Comparison of ENCODE assay signal across 23 cellular contexts in genomic region chr6:70176853-70177550, GRCh38.
"Had no signal": no experiment of that assay in that cellular context is flagged by ENCODE, and none has a peak within 500 bp of the region (broad histone marks: within the 10 kb centered on the region; RNA-seq: fewer than 3 reads in every experiment).

No MANE protein-coding gene starts in this region.

- H3K4me3 Mint-ChIP-seq: activated CD4-positive, alpha-beta memory T cell treated with anti-CD3 and anti-CD28 coated beads, Interleukin-2, amount 10 ng/mL, durations not matched to agents 7 days and 5 days; activated CD4-positive, alpha-beta T cell treated with anti-CD3 and anti-CD28 coated beads for 36 hours; activated naive CD4-positive, alpha-beta T cell treated with anti-CD3 and anti-CD28 coated beads, Interleukin-2, amount 10 ng/mL, durations not matched to agents 7 days and 5 days; activated naive CD8-positive, alpha-beta T cell treated with anti-CD3 and anti-CD28 coated beads for 36 hours; activated T-cell treated with anti-CD3 and anti-CD28 coated beads, Interleukin-2, amount 50 U/mL, for 72 hours had no signal

- H3K27ac Mint-ChIP-seq: activated CD4-positive, alpha-beta memory T cell treated with anti-CD3 and anti-CD28 coated beads, Interleukin-2, amount 10 ng/mL, durations not matched to agents 7 days and 5 days; activated CD4-positive, alpha-beta T cell treated with anti-CD3 and anti-CD28 coated beads for 36 hours; activated naive CD4-positive, alpha-beta T cell treated with anti-CD3 and anti-CD28 coated beads, Interleukin-2, amount 10 ng/mL, durations not matched to agents 7 days and 5 days; activated naive CD8-positive, alpha-beta T cell treated with anti-CD3 and anti-CD28 coated beads for 36 hours; activated T-cell treated with anti-CD3 and anti-CD28 coated beads, Interleukin-2, amount 50 U/mL, for 72 hours; activated T-helper 2 cell treated with anti-CD3 and anti-CD28 coated beads, Interferon-gamma antibody, Interleukin-2, Interleukin-4, amounts not matched to agents 10 μg/mL and 5 μg/mL and 100 μg/mL, durations not matched to agents 14 hours and 24 hours and 36 hours had no signal

- H3K4me3 ChIP-seq: cardiac muscle cell, PC-9 had no signal

- H3K27ac ChIP-seq: brain microvascular endothelial cell, cardiac muscle cell, KMS-11, PC-9, WERI-Rb-1 had no signal

- H3K36me3 Mint-ChIP-seq: activated naive CD4-positive, alpha-beta T cell treated with anti-CD3 and anti-CD28 coated beads, Interleukin-2, amount 10 ng/mL, durations not matched to agents 7 days and 5 days; activated naive CD8-positive, alpha-beta T cell treated with anti-CD3 and anti-CD28 coated beads for 36 hours had no signal

- DNase-seq: activated CD4-positive, alpha-beta memory T cell treated with anti-CD3 and anti-CD28 coated beads, Interleukin-2, amount 10 ng/mL, durations not matched to agents 7 days and 5 days; activated CD4-positive, alpha-beta T cell treated with anti-CD3 and anti-CD28 coated beads for 36 hours; activated CD4-positive, alpha-beta T cell treated with anti-CD3 and anti-CD28 coated beads, Interleukin-2, amount 50 U/mL, for 1 hour; activated gamma-delta T cell treated with Interleukin-2 at 50 U/mL for 16 hours; activated naive CD4-positive, alpha-beta T cell treated with anti-CD3 and anti-CD28 coated beads, Interleukin-2, amount 10 ng/mL, durations not matched to agents 7 days and 5 days; activated naive CD8-positive, alpha-beta T cell treated with anti-CD3 and anti-CD28 coated beads for 36 hours; activated T-cell treated with anti-CD3 and anti-CD28 coated beads for 4 hours; activated T-cell treated with anti-CD3 and anti-CD28 coated beads, Interleukin-2, amount 50 U/mL, for 72 hours; brain microvascular endothelial cell; NCI-H1092; NCI-H146; NCI-H2029; NCI-H2171; NCI-H2227 treated with DMSO at 0.1 percent for 48 hours; NCI-H446 treated with DMSO at 0.1 percent for 48 hours; NCI-H524 treated with DMSO at 0.1 percent for 48 hours; PC-9; SK-N-SH; T-helper 1 cell; WERI-Rb-1 had no signal

- H3K9me3 ChIP-seq: SK-N-SH had no signal

- H3K36me3 ChIP-seq: brain microvascular endothelial cell, cardiac muscle cell, WERI-Rb-1 had no signal

- H3K27me3 ChIP-seq: brain microvascular endothelial cell, cardiac muscle cell had no signal

- H3K9me3 Mint-ChIP-seq: activated CD4-positive, alpha-beta memory T cell treated with anti-CD3 and anti-CD28 coated beads, Interleukin-2, amount 10 ng/mL, durations not matched to agents 7 days and 5 days; activated naive CD4-positive, alpha-beta T cell treated with anti-CD3 and anti-CD28 coated beads, Interleukin-2, amount 10 ng/mL, durations not matched to agents 7 days and 5 days; activated naive CD8-positive, alpha-beta T cell treated with anti-CD3 and anti-CD28 coated beads for 36 hours; activated T-cell treated with anti-CD3 and anti-CD28 coated beads, Interleukin-2, amount 50 U/mL, for 72 hours; activated T-helper 2 cell treated with anti-CD3 and anti-CD28 coated beads, Interferon-gamma antibody, Interleukin-2, Interleukin-4, amounts not matched to agents 10 μg/mL and 5 μg/mL and 100 μg/mL, durations not matched to agents 14 hours and 24 hours and 36 hours had no signal

- H3K4me1 Mint-ChIP-seq: activated CD4-positive, alpha-beta T cell treated with anti-CD3 and anti-CD28 coated beads for 36 hours; activated naive CD4-positive, alpha-beta T cell treated with anti-CD3 and anti-CD28 coated beads, Interleukin-2, amount 10 ng/mL, durations not matched to agents 7 days and 5 days; activated naive CD8-positive, alpha-beta T cell treated with anti-CD3 and anti-CD28 coated beads for 36 hours had no signal

- H3K27me3 Mint-ChIP-seq: activated naive CD4-positive, alpha-beta T cell treated with anti-CD3 and anti-CD28 coated beads, Interleukin-2, amount 10 ng/mL, durations not matched to agents 7 days and 5 days had no signal
